Comparison of ENCODE assay signal across 1 cellular context in the genomic region with DNA sequence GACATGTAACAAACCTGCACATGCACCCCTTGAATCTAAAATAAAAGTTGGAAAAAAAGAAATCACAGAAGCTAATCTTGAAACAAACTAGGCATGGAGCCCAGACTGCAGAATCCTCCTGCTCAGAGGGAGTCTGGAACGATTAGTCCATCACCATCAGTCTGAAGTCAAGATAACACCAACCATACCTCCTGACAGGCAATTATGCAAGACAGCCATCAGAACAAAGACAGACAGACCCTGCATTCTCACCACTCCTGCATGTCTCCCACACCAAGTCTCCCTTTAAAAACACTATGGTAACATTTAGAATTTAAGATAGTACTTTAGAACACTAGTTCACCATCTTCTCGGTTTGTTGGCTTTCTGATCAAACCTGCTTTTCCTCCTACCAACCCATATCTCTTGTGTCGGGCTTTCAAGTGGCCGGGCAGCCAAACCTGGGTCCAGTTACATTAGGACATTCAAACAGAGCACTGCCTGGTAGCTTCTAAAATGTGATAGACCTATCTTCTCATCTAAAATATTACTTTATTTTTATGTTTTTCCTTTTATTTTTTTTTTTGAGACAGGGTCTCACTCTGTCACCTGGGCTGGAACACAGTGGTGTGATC.
A peak's percentile ranks its signal among the peaks of the same experiment; 100 is the strongest.
TF ChIP-seq lines count a peak whose summit lies in the region.

No MANE protein-coding gene starts in this region.

TF ChIP-seq in HEK293, 187 proteins besides CTCF, POLR2A, EP300 and RAD21:
- TF ChIP-seq, protein P1, sequence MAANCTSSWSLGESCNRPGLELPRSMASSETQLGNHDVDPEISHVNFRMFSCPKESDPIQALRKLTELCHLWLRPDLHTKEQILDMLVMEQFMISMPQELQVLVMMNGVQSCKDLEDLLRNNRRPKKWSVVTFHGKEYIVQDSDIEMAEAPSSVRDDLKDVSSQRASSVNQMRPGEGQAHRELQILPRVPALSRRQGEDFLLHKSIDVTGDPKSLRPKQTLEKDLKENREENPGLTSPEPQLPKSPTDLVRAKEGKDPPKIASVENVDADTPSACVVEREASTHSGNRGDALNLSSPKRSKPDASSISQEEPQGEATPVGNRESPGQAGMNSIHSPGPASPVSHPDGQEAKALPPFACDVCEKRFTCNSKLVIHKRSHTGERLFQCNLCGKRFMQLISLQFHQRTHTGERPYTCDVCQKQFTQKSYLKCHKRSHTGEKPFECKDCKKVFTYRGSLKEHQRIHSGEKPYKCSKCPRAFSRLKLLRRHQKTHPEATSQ (tag by site-specific recombination; IDR thresholded peaks at IDR 0.05): no peak
- TF ChIP-seq ZNF335 (tag by site-specific recombination; conservative IDR thresholded peaks at IDR 0.05): no peak
- 0 out of 2 replicates have a peak, but pooled peaks have one; percentile 20 for TF ChIP-seq ZNF600 (tag by site-specific recombination; IDR thresholded peaks at IDR 0.05)
TF ChIP-seq in HEK293: peak in this region for 1.
